In the genomic region with DNA sequence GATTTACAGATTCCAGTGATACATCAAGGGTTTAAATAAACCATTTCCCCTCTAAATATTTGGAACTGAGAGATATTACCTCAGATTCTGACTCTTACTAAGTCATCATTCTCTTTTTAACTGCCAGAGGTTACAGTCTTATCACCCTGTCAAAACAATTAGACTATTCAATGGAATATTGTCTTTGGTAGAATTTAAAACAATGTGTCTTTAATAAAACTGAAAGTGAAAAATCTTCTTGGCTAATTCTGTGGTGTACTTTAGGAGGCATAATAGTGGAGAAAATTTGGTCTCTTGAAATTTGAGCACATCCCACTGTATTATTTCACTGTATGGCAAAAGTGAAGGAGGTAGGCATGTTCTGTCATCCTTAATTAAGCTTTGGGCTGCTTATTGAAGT, we compare ENCODE assay signal across 23 cellular contexts. TPM values are rescaled to one million over a fixed set of nuclear protein-coding genes. Genes with fewer than 3 reads are reported as not detected.
DNase-seq lines count a peak whose midpoint lies in the region; TF ChIP-seq lines count a peak whose summit lies in the region.
"Had no signal": no experiment of that assay in that cellular context is flagged by ENCODE, and none has a peak within 500 bp of the region (broad histone marks: within the 10 kb centered on the region; RNA-seq: fewer than 3 reads in every experiment).

No MANE protein-coding gene starts in this region.

- H3K27me3 Mint-ChIP-seq in Calu3 (ENCODE audit: unreplicated experiment) (no peaks in the 10 kb centered on the region), osteocyte (ENCODE audit: unreplicated experiment) (no peaks in the 10 kb centered on the region)
- H3K27me3 Mint-ChIP-seq: activated CD8-positive, alpha-beta T cell treated with anti-CD3 and anti-CD28 coated beads for 36 hours; CD8-positive, alpha-beta memory T cell; central memory CD8-positive, alpha-beta T cell; effector memory CD8-positive, alpha-beta T cell; stimulated activated naive CD8-positive, alpha-beta T cell treated with anti-CD3 and anti-CD28 coated beads, Interleukin-15, Interleukin-2, amounts not matched to agents 100 ng/mL and 50 ng/mL, for 24 hours had no signal

- H3K27ac Mint-ChIP-seq in Calu3 (ENCODE audit: unreplicated experiment), result peak overlapping the region; percentile 19
- H3K27ac Mint-ChIP-seq in osteocyte (ENCODE audit: unreplicated experiment), result peak overlapping the region; percentile 94
- H3K27ac Mint-ChIP-seq: activated CD8-positive, alpha-beta T cell treated with anti-CD3 and anti-CD28 coated beads for 36 hours; activated T-helper 1 cell treated with anti-CD3 and anti-CD28 coated beads, Interleukin-12 subunit alpha, Interleukin-12 subunit beta, Interleukin-2, Interleukin-4 antibody, amounts not matched to agents 30 ng/mL and 10 ng/mL and 1 ng/mL, durations not matched to agents 14 hours and 24 hours and 36 hours; CD8-positive, alpha-beta memory T cell; effector memory CD8-positive, alpha-beta T cell; stimulated activated naive CD8-positive, alpha-beta T cell treated with anti-CD3 and anti-CD28 coated beads, Interleukin-15, Interleukin-2, amounts not matched to agents 100 ng/mL and 50 ng/mL, for 24 hours had no signal

- H3K4me1 ChIP-seq in HEK293 (ENCODE audit: control insufficient read depth, insufficient read depth, low read length) (peaks cover 15% of the 10 kb centered on the region), adipocyte (ENCODE audit: control insufficient read depth, insufficient read depth, low read length) (peaks cover 59% of the 10 kb centered on the region)

- H3K4me3 ChIP-seq in HEK293 (ENCODE audit: low read depth, low read length) (no peak overlapping the region), adipocyte (ENCODE audit: low read length) (no peak overlapping the region)
- H3K4me3 ChIP-seq: vagina had no signal

- H3K4me3 Mint-ChIP-seq in Calu3 (ENCODE audit: low read depth, unreplicated experiment) (no peak overlapping the region), osteocyte (ENCODE audit: unreplicated experiment) (peak overlapping the region; percentile 18)
- H3K4me3 Mint-ChIP-seq: activated CD8-positive, alpha-beta T cell treated with anti-CD3 and anti-CD28 coated beads for 36 hours; activated T-helper 1 cell treated with anti-CD3 and anti-CD28 coated beads, Interleukin-12 subunit alpha, Interleukin-12 subunit beta, Interleukin-2, Interleukin-4 antibody, amounts not matched to agents 30 ng/mL and 10 ng/mL and 1 ng/mL, durations not matched to agents 14 hours and 24 hours and 36 hours; CD8-positive, alpha-beta memory T cell; central memory CD8-positive, alpha-beta T cell; effector memory CD8-positive, alpha-beta T cell; stimulated activated naive CD8-positive, alpha-beta T cell treated with anti-CD3 and anti-CD28 coated beads, Interleukin-15, Interleukin-2, amounts not matched to agents 100 ng/mL and 50 ng/mL, for 24 hours had no signal

- TF ChIP-seq CTCF in Calu3 (IDR thresholded peaks at IDR 0.05; ENCODE audit: unreplicated experiment) (no peak), HEK293 (tag by site-specific recombination; IDR thresholded peaks at IDR 0.05) (no peak), osteocyte (IDR thresholded peaks at IDR 0.05) (no peak)

- no peaks in the 10 kb centered on the region for H3K27me3 ChIP-seq in adipocyte (replicated peaks; ENCODE audit: control insufficient read depth, insufficient read depth, low read length)
- H3K27me3 ChIP-seq: vagina had no signal

- no TSS peak for BruUV-seq in Calu3 (replicated peaks; lab: Mats Ljungman, UMichigan)

- POLR2A ChIA-PET in HEK293 (lab: Yijun Ruan, JAX), result interaction anchor here (0.6 kb wide), 1 partner anchor 51 kb away, joined by 3 read pairs; no protein-coding TSS in a partner anchor

- DNase-seq in Calu3, result no peak
- peak; percentile 30 for DNase-seq in adipocyte (ENCODE audit: low read depth)
- no peak for DNase-seq in osteocyte (ENCODE audit: extremely low spot score, unreplicated experiment)
- DNase-seq in NCI-H2081 treated with DMSO at 0.1 percent for 48 hours (lab: John Stamatoyannopoulos, UW), result no peak
- no peak for DNase-seq in NCI-H774 (lab: John Stamatoyannopoulos, UW)
- DNase-seq in hypothalamus (lab: John Stamatoyannopoulos, UW), result no peak
- no peak for DNase-seq in NCI-H1048 (lab: John Stamatoyannopoulos, UW)
- DNase-seq: activated CD8-positive, alpha-beta T cell treated with anti-CD3 and anti-CD28 coated beads for 36 hours; CD8-positive, alpha-beta memory T cell; effector memory CD8-positive, alpha-beta T cell; H7; left colon; MV-4-11; NCI-H526 treated with DMSO at 0.1 percent for 48 hours; stimulated activated CD4-positive, alpha-beta T cell treated with anti-CD3 and anti-CD28 coated beads, Interleukin-12 subunit alpha, Interleukin-12 subunit beta, amount 100 ng/mL, for 4 hours; SW 1271 had no signal

- peaks cover 0 to 47% of the 10 kb centered on the region in 2 experiments; a peak in 1 of 3 replicates for H3K36me3 ChIP-seq in HEK293 (ENCODE audit: control insufficient read depth in 2 of 2, insufficient read depth in 1 of 2, low read length in 2 of 2)
- peaks cover 44% of the 10 kb centered on the region for H3K36me3 ChIP-seq in adipocyte (ENCODE audit: control insufficient read depth, insufficient read depth, low read length, severe bottlenecking)

- H3K9me3 ChIP-seq in HEK293 (ENCODE audit: control insufficient read depth, insufficient read depth, low read depth, low read length), result no peaks in the 10 kb centered on the region
- no peaks in the 10 kb centered on the region for H3K9me3 ChIP-seq in adipocyte (ENCODE audit: control insufficient read depth, low read length)
- H3K9me3 ChIP-seq: vagina had no signal

- no peak overlapping the region for H3K9ac ChIP-seq in adipocyte (ENCODE audit: low read length)
- H3K9ac ChIP-seq: parathyroid adenoma had no signal

- peaks cover 5% of the 10 kb centered on the region for H3K4me1 Mint-ChIP-seq in Calu3 (ENCODE audit: low read depth, unreplicated experiment)
- peaks cover 74% of the 10 kb centered on the region for H3K4me1 Mint-ChIP-seq in osteocyte (ENCODE audit: unreplicated experiment)
- H3K4me1 Mint-ChIP-seq: central memory CD8-positive, alpha-beta T cell had no signal

- H3K9me3 Mint-ChIP-seq in Calu3 (ENCODE audit: low read depth, unreplicated experiment), result no peaks in the 10 kb centered on the region
- H3K9me3 Mint-ChIP-seq in osteocyte (ENCODE audit: unreplicated experiment), result no peaks in the 10 kb centered on the region
- H3K9me3 Mint-ChIP-seq: activated CD8-positive, alpha-beta T cell treated with anti-CD3 and anti-CD28 coated beads for 36 hours; activated T-helper 1 cell treated with anti-CD3 and anti-CD28 coated beads, Interleukin-12 subunit alpha, Interleukin-12 subunit beta, Interleukin-2, Interleukin-4 antibody, amounts not matched to agents 30 ng/mL and 10 ng/mL and 1 ng/mL, durations not matched to agents 14 hours and 24 hours and 36 hours; CD8-positive, alpha-beta memory T cell; effector memory CD8-positive, alpha-beta T cell; stimulated activated naive CD8-positive, alpha-beta T cell treated with anti-CD3 and anti-CD28 coated beads, Interleukin-15, Interleukin-2, amounts not matched to agents 100 ng/mL and 50 ng/mL, for 24 hours had no signal

- H3K36me3 Mint-ChIP-seq in Calu3 (ENCODE audit: insufficient read depth, unreplicated experiment), result peaks cover 31% of the 10 kb centered on the region
- peaks cover 38% of the 10 kb centered on the region for H3K36me3 Mint-ChIP-seq in osteocyte (ENCODE audit: unreplicated experiment)

- H3K27ac ChIP-seq in HEK293 (ENCODE audit: extremely low read depth, low read depth, low read length), result no peak overlapping the region
- H3K27ac ChIP-seq: parathyroid adenoma had no signal

- CTCF ChIA-PET in Calu3 (lab: Charles Lee) (interaction anchor here (0.6 kb wide), 1 partner anchor 1417 kb away, joined by 3 read pairs; no protein-coding TSS in a partner anchor), HEK293 (lab: Yijun Ruan, JAX) (interaction anchor here (0.6 kb wide), 2 partner anchors 12 to 746 kb away, joined by 3 read pairs; no protein-coding TSS in a partner anchor)

- intact Hi-C loops in Calu3 (cut with micrococcal nuclease; ENCODE audit: unreplicated experiment), result no loop called here

TF ChIP-seq in HEK293, 187 proteins besides CTCF, POLR2A, EP300 and RAD21:
- TF ChIP-seq MEIS1 (CRISPR knock-in tag; IDR thresholded peaks at IDR 0.05; ENCODE audit: borderline replicate concordance), result no peak
- TF ChIP-seq, protein P1, sequence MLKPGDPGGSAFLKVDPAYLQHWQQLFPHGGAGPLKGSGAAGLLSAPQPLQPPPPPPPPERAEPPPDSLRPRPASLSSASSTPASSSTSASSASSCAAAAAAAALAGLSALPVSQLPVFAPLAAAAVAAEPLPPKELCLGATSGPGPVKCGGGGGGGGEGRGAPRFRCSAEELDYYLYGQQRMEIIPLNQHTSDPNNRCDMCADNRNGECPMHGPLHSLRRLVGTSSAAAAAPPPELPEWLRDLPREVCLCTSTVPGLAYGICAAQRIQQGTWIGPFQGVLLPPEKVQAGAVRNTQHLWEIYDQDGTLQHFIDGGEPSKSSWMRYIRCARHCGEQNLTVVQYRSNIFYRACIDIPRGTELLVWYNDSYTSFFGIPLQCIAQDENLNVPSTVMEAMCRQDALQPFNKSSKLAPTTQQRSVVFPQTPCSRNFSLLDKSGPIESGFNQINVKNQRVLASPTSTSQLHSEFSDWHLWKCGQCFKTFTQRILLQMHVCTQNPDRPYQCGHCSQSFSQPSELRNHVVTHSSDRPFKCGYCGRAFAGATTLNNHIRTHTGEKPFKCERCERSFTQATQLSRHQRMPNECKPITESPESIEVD (tag by site-specific recombination; IDR thresholded peaks at IDR 0.05), result peak; percentile 69
TF ChIP-seq in HEK293: peak in this region for 1.

RNA-seq across cellular contexts. Expression of a gene that starts 47.8 kb away (rescaled TPM):
- total RNA-seq in Calu3 (2022) (1.5 and 1.6 TPM in 2 replicates), osteocyte (0.55 and 0.75 TPM in 2 replicates)
- total RNA-seq: activated CD8-positive, alpha-beta T cell treated with anti-CD3 and anti-CD28 coated beads for 36 hours; activated T-helper 1 cell treated with anti-CD3 and anti-CD28 coated beads, Interleukin-12 subunit alpha, Interleukin-12 subunit beta, Interleukin-2, Interleukin-4 antibody, amounts not matched to agents 30 ng/mL and 10 ng/mL and 1 ng/mL, durations not matched to agents 14 hours and 24 hours and 36 hours; CD8-positive, alpha-beta memory T cell; Daoy; left colon had no signal

RNA-seq across cellular contexts. Expression of a gene that starts 48.9 kb away (rescaled TPM):
- total RNA-seq in Calu3 (2022), result 124 and 134 TPM in 2 replicates
- 75.5 and 86.7 TPM in 2 replicates for total RNA-seq in osteocyte
